Comparison of ENCODE assay signal across 13 cellular contexts in genomic region chr2:43438858-43439655, GRCh38.
DNase-seq lines count a peak whose midpoint lies in the region; FAIRE-seq and TF ChIP-seq lines count a peak whose summit lies in the region.
"Had no signal": no experiment of that assay in that cellular context is flagged by ENCODE, and none has a peak within 500 bp of the region (broad histone marks: within the 10 kb centered on the region; RNA-seq: fewer than 3 reads in every experiment).

No MANE protein-coding gene starts in this region.

- peak overlapping the region; percentile 8 for H3K4me2 ChIP-seq in GM23248 (ENCODE audit: unreplicated experiment)
- peak overlapping the region; percentile 43 for H3K4me2 ChIP-seq in smooth muscle cell

- H3F3A ChIP-seq in GM23248 (ENCODE audit: insufficient read depth) (no peaks in the 10 kb centered on the region), smooth muscle cell (ENCODE audit: low read depth) (no peaks in the 10 kb centered on the region)

- H3K79me2 ChIP-seq in GM23248 (ENCODE audit: insufficient read depth) = no peaks in the 10 kb centered on the region
- no peaks in the 10 kb centered on the region for H3K79me2 ChIP-seq in smooth muscle cell (ENCODE audit: low read depth)

- H3K27me3 ChIP-seq in GM23248 (replicated peaks; ENCODE audit: insufficient read depth) = no peaks in the 10 kb centered on the region
- H3K27me3 ChIP-seq in smooth muscle cell (ENCODE audit: low read depth) = no peaks in the 10 kb centered on the region

- no peaks in the 10 kb centered on the region for H3K9me2 ChIP-seq in GM23248 (ENCODE audit: insufficient read depth)

- DNase-seq in GM23248 = peak; percentile 62
- DNase-seq in RCC 7860 (ENCODE audit: low spot score) = peak; percentile 63
- DNase-seq in fibroblast of mammary gland (ENCODE audit: low read depth) = peak; percentile 42
- DNase-seq in smooth muscle cell (lab: John Stamatoyannopoulos, UW; ENCODE audit: unreplicated experiment) = no peak
- DNase-seq in GM19238 (ENCODE audit: insufficient read length, low spot score) = no peak
- no peak for DNase-seq in SKM-1 (lab: John Stamatoyannopoulos, UW; ENCODE audit: unreplicated experiment)
- no peak for DNase-seq in iPS-NIHi7 (ENCODE audit: extremely low spot score)
- DNase-seq: CD8-positive, alpha-beta memory T cell; cortex of kidney; foreskin melanocyte; NCI-H1436 treated with DMSO at 0.1 percent for 48 hours; NCI-H524 treated with DMSO at 0.1 percent for 48 hours; SHP77 treated with DMSO at 0.1 percent for 48 hours had no signal

- no peaks in the 10 kb centered on the region for H3K36me3 ChIP-seq in GM23248 (ENCODE audit: low read depth)
- H3K36me3 ChIP-seq in smooth muscle cell (ENCODE audit: low read depth) = no peaks in the 10 kb centered on the region

- 94 to 95% methylated on average over 7 of the region's 7 CpGs for WGBS in GM23248 (ENCODE audit: low coverage in 1 of 2, low lambda C conversion rate in 2 of 2, missing lambda C conversion rate in 2 of 2), 2 experiments
- WGBS in smooth muscle cell (ENCODE audit: low lambda C conversion rate) = 85% methylated on average over 7 of the region's 7 CpGs

- TF ChIP-seq CTCF in fibroblast of mammary gland (conservative IDR thresholded peaks at IDR 0.05; ENCODE audit: control insufficient read depth, insufficient read depth, low read depth, low read length) (no peak), smooth muscle cell (IDR thresholded peaks at IDR 0.05; ENCODE audit: borderline replicate concordance, insufficient read depth, poor library complexity, severe bottlenecking) (no peak)

- FAIRE-seq in RCC 7860 (lab: Jason Lieb, UNC) = peak; percentile 78

- H3K9ac ChIP-seq in GM23248 (no peak overlapping the region), smooth muscle cell (ENCODE audit: low read depth) (no peak overlapping the region)

- in situ Hi-C loops in GM23248 (cut with MboI) = no loop called here

- peaks cover 9% of the 10 kb centered on the region for H3K4me1 ChIP-seq in GM23248 (ENCODE audit: insufficient read depth)
- H3K4me1 ChIP-seq in smooth muscle cell (ENCODE audit: low read depth) = no peaks in the 10 kb centered on the region

- no peak overlapping the region for H3K27ac ChIP-seq in GM23248
- H3K27ac ChIP-seq in smooth muscle cell (ENCODE audit: low read depth) = no peak overlapping the region

- H3K9me3 ChIP-seq in GM23248 (ENCODE audit: low read depth) = no peaks in the 10 kb centered on the region
- no peaks in the 10 kb centered on the region for H3K9me3 ChIP-seq in smooth muscle cell (replicated peaks; ENCODE audit: low read depth)

- H4K20me1 ChIP-seq in GM23248 (ENCODE audit: insufficient read depth) (no peaks in the 10 kb centered on the region), smooth muscle cell (ENCODE audit: low read depth) (no peaks in the 10 kb centered on the region)

- no peak overlapping the region for H2AFZ ChIP-seq in GM23248
- H2AFZ ChIP-seq in smooth muscle cell (ENCODE audit: low read depth) = no peak overlapping the region

- H3K4me3 ChIP-seq in GM23248 (no peak overlapping the region), fibroblast of mammary gland (ENCODE audit: control insufficient read depth, low read depth, low read length) (no peak overlapping the region), smooth muscle cell (no peak overlapping the region)

Comparison
In these comparisons a context has a peak if more than half of its experiments do, and no peak if none do; other contexts are left out.
1. DNase-seq: peak in GM23248 (single experiment), RCC 7860 (single experiment) and fibroblast of mammary gland (single experiment); none in smooth muscle cell (single experiment), GM19238 (single experiment), SKM-1 (single experiment) and iPS-NIHi7 (single experiment).